ENCODE assay signal across 8 cellular contexts in the genomic region with DNA sequence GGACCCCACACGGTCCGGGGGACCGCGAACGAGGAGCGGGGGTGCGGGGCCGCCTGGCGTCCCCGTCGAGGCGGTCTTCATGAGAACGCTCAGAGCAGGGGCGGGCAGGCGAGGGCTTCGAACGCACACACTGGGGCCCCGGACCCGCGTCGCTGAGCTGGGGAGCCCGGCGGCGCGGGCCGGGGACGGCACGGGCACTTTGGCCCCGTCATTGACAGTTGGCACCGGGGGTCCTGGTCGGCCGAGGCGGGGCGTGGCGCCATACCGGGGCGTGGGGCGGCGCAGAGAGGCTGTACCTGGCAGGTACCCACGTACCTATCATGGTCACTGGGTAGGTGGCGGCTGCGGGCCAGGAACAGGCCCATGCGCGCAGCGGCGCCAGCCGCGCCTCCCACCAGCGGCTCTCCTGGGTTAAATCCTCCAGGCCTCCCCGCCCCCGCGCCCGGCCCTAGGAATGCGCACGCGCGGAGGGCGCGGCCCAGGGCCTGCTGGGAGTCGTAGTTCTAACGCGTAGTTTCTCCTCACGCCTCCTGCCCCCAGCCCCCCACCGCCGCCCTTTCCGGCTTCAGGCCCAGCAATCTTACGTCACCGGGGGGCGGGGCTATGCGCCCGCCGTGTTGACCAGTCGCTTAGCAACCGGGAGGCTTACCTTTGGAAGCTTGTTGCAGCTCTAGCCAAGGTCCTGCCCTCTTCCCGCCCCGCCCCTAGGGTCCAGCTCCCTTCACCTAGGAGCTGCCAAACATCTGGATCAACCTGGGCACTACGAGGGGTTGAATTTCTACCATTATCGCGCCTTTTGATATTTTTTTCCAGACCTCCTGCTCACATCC. TPM values are rescaled to one million over a fixed set of nuclear protein-coding genes. Genes with fewer than 3 reads are reported as not detected.
A peak's percentile ranks its signal among the peaks of the same experiment; 100 is the strongest.
DNase-seq lines count a peak whose midpoint lies in the region; TF ChIP-seq lines count a peak whose summit lies in the region.

A gene (plus strand): TSS at position 628 of the 830 bp plus-strand sequence.
A gene (minus strand): TSS at position 420 of the 830 bp plus-strand sequence.

- H3K4me1 Mint-ChIP-seq in H9, result peaks cover 19 to 23% of the 10 kb centered on the region in 2 experiments
- peaks cover 15% of the 10 kb centered on the region for H3K4me1 Mint-ChIP-seq in activated naive CD8-positive, alpha-beta T cell (ENCODE audit: low read depth)

- H4K91ac ChIP-seq in H9 (ENCODE audit: insufficient read length, low read depth, low read length), result no peak within 1 kb of the TSS

- TF ChIP-seq RAD21 in SK-N-SH (IDR thresholded peaks at IDR 0.05; ENCODE audit: low read length), result peak; percentile 12; the same call in 1 of the 2 replicates

- H4K8ac ChIP-seq in H9 (replicated peaks; ENCODE audit: insufficient read length, low read depth, low read length), result no peak within 1 kb of the TSS

- H3K18ac ChIP-seq in H9 (ENCODE audit: insufficient read length, low read depth, low read length), result peak within 1 kb of the TSS; percentile 90

- H2AFZ ChIP-seq in H9 (ENCODE audit: low read length) (peak within 1 kb of the TSS; percentile 36), SK-N-SH (ENCODE audit: low read depth) (peak within 1 kb of the TSS; percentile 93)

- no peaks in the 10 kb centered on the region for H3K9me2 ChIP-seq in SK-N-SH

- H3K9me3 ChIP-seq in H9 (ENCODE audit: control insufficient read depth, low read depth, low read length), result no peaks in the 10 kb centered on the region
- no peaks in the 10 kb centered on the region for H3K9me3 ChIP-seq in MG63
- H3K9me3 ChIP-seq in SK-N-SH, result no peaks in the 10 kb centered on the region; the same call in 1 of the 2 replicates

- DNase-seq in ELF-1 (ENCODE audit: low read depth, low spot score), result peak; percentile 100
- peak; percentile 100 for DNase-seq in H9
- DNase-seq in MG63, result peak; percentile 96
- peak; percentile 99 for DNase-seq in SK-N-SH
- peak; percentile 99 for DNase-seq in glomerular visceral epithelial cell (ENCODE audit: extremely low spot score)
- DNase-seq in nucleus accumbens (lab: John Stamatoyannopoulos, UW), result peak; percentile 82 to 100 (median 97)
- DNase-seq in superior temporal gyrus (ENCODE audit: extremely low spot score), result peak; percentile 98

- H3K36me3 ChIP-seq in MG63 (no peaks in the 10 kb centered on the region), SK-N-SH (replicated peaks in 1 of 2; ENCODE audit: control insufficient read depth in 1 of 2, insufficient read depth in 2 of 2, low read length in 1 of 2) (no peaks in the 10 kb centered on the region)

- no peaks in the 10 kb centered on the region for H3K79me2 ChIP-seq in H9 (ENCODE audit: insufficient read depth, low read length)
- H3K79me2 ChIP-seq in SK-N-SH (ENCODE audit: insufficient read depth), result no peaks in the 10 kb centered on the region

- no peak within 1 kb of the TSS for H3K23ac ChIP-seq in H9 (ENCODE audit: insufficient read length, low read depth, low read length)

- H3K14ac ChIP-seq in H9 (ENCODE audit: insufficient read depth, low read length), result peak within 1 kb of the TSS; percentile 80; the same call in 1 of the 2 replicates

- peak within 1 kb of the TSS; percentile 75 for H3K4me3 ChIP-seq in MG63
- peak within 1 kb of the TSS; percentile 71 to 81 for H3K4me3 ChIP-seq in SK-N-SH (ENCODE audit: low read depth in 2 of 2, low read length in 1 of 2)

- H3K27ac Mint-ChIP-seq in H9, result peak within 1 kb of the TSS; percentile 69 to 96 (median 79); a peak in 5 of 7 replicates
- peak within 1 kb of the TSS; percentile 92 for H3K27ac Mint-ChIP-seq in activated naive CD8-positive, alpha-beta T cell

- no peak within 1 kb of the TSS; the same call in 1 of the 2 replicates for H3K4ac ChIP-seq in H9 (ENCODE audit: low read depth, low read length)

- H3K79me1 ChIP-seq in H9 (ENCODE audit: insufficient read depth, low read depth, low read length, poor library complexity, severe bottlenecking), result no peaks in the 10 kb centered on the region

- H3K4me1 ChIP-seq in H9 (ENCODE audit: insufficient read depth, low read length), result peaks cover 3% of the 10 kb centered on the region; the same call in 1 of the 2 replicates
- peaks cover 4 to 6% of the 10 kb centered on the region in 2 experiments; a peak in 3 of 4 replicates for H3K4me1 ChIP-seq in SK-N-SH (ENCODE audit: control insufficient read depth in 1 of 2, insufficient read depth in 2 of 2, low read depth in 1 of 2, low read length in 1 of 2)

- CTCF ChIA-PET in SK-N-SH (lab: Yijun Ruan, JAX), result interaction anchor here (0.6 to 1.4 kb wide), 6 partner anchors 12 to 1812 kb away, joined by 3 to 6 read pairs (median 4); no protein-coding TSS in a partner anchor

- no peak within 1 kb of the TSS for H4K5ac ChIP-seq in H9 (ENCODE audit: insufficient read length, low read depth, low read length)

- H2BK5ac ChIP-seq in H9 (ENCODE audit: insufficient read length, low read length), result no peak within 1 kb of the TSS

- TF ChIP-seq CTCF in H9 (conservative IDR thresholded peaks at IDR 0.05) (no peak), SK-N-SH (IDR thresholded peaks at IDR 0.05) (no peak)

- H3K4me2 ChIP-seq in H9 (ENCODE audit: insufficient read depth, insufficient read length, low read length), result peak within 1 kb of the TSS; percentile 62
- peak within 1 kb of the TSS; percentile 88 for H3K4me2 ChIP-seq in SK-N-SH

- peak within 1 kb of the TSS; percentile 86 to 94 for H3K4me3 Mint-ChIP-seq in H9
- peak within 1 kb of the TSS; percentile 94 for H3K4me3 Mint-ChIP-seq in activated naive CD8-positive, alpha-beta T cell

- H3K56ac ChIP-seq in H9 (ENCODE audit: insufficient read length, low read depth, low read length), result no peak within 1 kb of the TSS

- H2BK120ac ChIP-seq in H9 (ENCODE audit: low read depth, low read length, poor library complexity, severe bottlenecking), result no peak within 1 kb of the TSS

- H3K27ac ChIP-seq in H9 (ENCODE audit: insufficient read length, low read depth, low read length) (no peak within 1 kb of the TSS), SK-N-SH (ENCODE audit: low read depth in 2 of 2, low read length in 1 of 2) (peak within 1 kb of the TSS; percentile 62 to 83)

- TF ChIP-seq EP300 in SK-N-SH (IDR thresholded peaks at IDR 0.05; ENCODE audit: borderline replicate concordance in 1 of 2, low read depth in 1 of 2, low read length in 1 of 2), result peak; percentile 9 to 29; a peak in 1 of 4 replicates

- no peaks in the 10 kb centered on the region for H3F3A ChIP-seq in SK-N-SH (replicated peaks; ENCODE audit: insufficient read depth)

- no CpG with 5 or more reads among the region's 79 CpGs for WGBS in H9 (ENCODE audit: extremely low coverage, insufficient read length, low lambda C conversion rate)
- 2% methylated on average over 13 of the region's 79 CpGs for WGBS in SK-N-SH (ENCODE audit: low lambda C conversion rate)

- H3K27me3 Mint-ChIP-seq in H9 (ENCODE audit: low read depth), result peaks cover 4% of the 10 kb centered on the region
- H3K27me3 Mint-ChIP-seq in activated naive CD8-positive, alpha-beta T cell, result no peaks in the 10 kb centered on the region

- H4K20me1 ChIP-seq in H9 (ENCODE audit: control insufficient read depth, insufficient read depth, insufficient read length), result no peaks in the 10 kb centered on the region
- H4K20me1 ChIP-seq in SK-N-SH (ENCODE audit: insufficient read depth), result no peaks in the 10 kb centered on the region

- H3K27me3 ChIP-seq in H9 (ENCODE audit: insufficient read depth, low read length) (no peaks in the 10 kb centered on the region), MG63 (no peaks in the 10 kb centered on the region), SK-N-SH (ENCODE audit: insufficient read depth) (no peaks in the 10 kb centered on the region)

- no peaks in the 10 kb centered on the region for H3K36me3 Mint-ChIP-seq in H9 (ENCODE audit: insufficient read depth in 1 of 3, low read depth in 3 of 3)
- H3K36me3 Mint-ChIP-seq in activated naive CD8-positive, alpha-beta T cell, result no peaks in the 10 kb centered on the region

- no peaks in the 10 kb centered on the region for H3K23me2 ChIP-seq in H9 (ENCODE audit: insufficient read length, low read depth, low read length, poor library complexity, severe bottlenecking)

- H2BK20ac ChIP-seq in H9 (ENCODE audit: low read depth, low read length, poor library complexity, severe bottlenecking), result no peak within 1 kb of the TSS

- no peak within 1 kb of the TSS for H2AK5ac ChIP-seq in H9 (ENCODE audit: insufficient read length, low read length)

- POLR2A ChIA-PET in SK-N-SH (lab: Yijun Ruan, JAX), result interaction anchor here (0.7 to 1.5 kb wide), 4 partner anchors 9 to 897 kb away, joined by 3 to 4 read pairs (median 3); no protein-coding TSS in a partner anchor

- H2BK15ac ChIP-seq in H9 (ENCODE audit: low read depth, low read length), result no peak within 1 kb of the TSS

- H3K9me3 Mint-ChIP-seq in H9, result no peaks in the 10 kb centered on the region
- no peaks in the 10 kb centered on the region for H3K9me3 Mint-ChIP-seq in activated naive CD8-positive, alpha-beta T cell (ENCODE audit: low read depth)

- peak within 1 kb of the TSS; percentile 60 for H3T11ph ChIP-seq in H9 (ENCODE audit: low read length)

- H3K9ac ChIP-seq in H9 (ENCODE audit: extremely low read depth, insufficient read length, low read length) (peak within 1 kb of the TSS; percentile 45), SK-N-SH (peak within 1 kb of the TSS; percentile 80)

- no peak within 1 kb of the TSS for H2BK12ac ChIP-seq in H9 (ENCODE audit: insufficient read length, low read depth, low read length)

TF ChIP-seq in SK-N-SH, 30 proteins besides CTCF, POLR2A, EP300 and RAD21 (continues in another document):
- TF ChIP-seq RXRA (IDR thresholded peaks at IDR 0.05; ENCODE audit: borderline replicate concordance, low read depth), result no peak
- peak; percentile 96 for TF ChIP-seq CHD2 (IDR thresholded peaks at IDR 0.05; ENCODE audit: low read length, partially characterized antibody)
- TF ChIP-seq, protein P1, sequence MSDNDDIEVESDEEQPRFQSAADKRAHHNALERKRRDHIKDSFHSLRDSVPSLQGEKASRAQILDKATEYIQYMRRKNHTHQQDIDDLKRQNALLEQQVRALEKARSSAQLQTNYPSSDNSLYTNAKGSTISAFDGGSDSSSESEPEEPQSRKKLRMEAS (IDR thresholded peaks at IDR 0.05; ENCODE audit: low read depth), result peak; percentile 47; the same call in 1 of the 2 replicates
- TF ChIP-seq FOXM1 (IDR thresholded peaks at IDR 0.05; ENCODE audit: low read depth), result no peak
- peak; percentile 56; the same call in 1 of the 2 replicates for TF ChIP-seq GABPA (IDR thresholded peaks at IDR 0.05; ENCODE audit: low read depth)
- TF ChIP-seq YY1 (IDR thresholded peaks at IDR 0.05; ENCODE audit: low read depth), result no peak

RNA-seq across cellular contexts. Expression of the first gene that starts in this region (rescaled TPM):
- 0.26 TPM in 2 replicates for total RNA-seq in H9 (2021)
- not detected in 2 replicates for total RNA-seq in MG63 (2014; rRNA removed; shearing (Covaris generic); ENCODE audit: low replicate concordance)
- 0.52 and 0.56 TPM in 2 replicates for polyA plus RNA-seq in SK-N-SH (2012; rRNA removed)
- 0.42 and 0.56 TPM in 2 replicates for polyA plus RNA-seq in SK-N-SH (2012; cell fraction: cytosol; rRNA removed)
- 0.20 and 0.51 TPM in 2 replicates for polyA plus RNA-seq in SK-N-SH (2012; cell fraction: nucleus; rRNA removed)

RNA-seq across cellular contexts. Expression of the second gene that starts in this region (rescaled TPM):
- total RNA-seq in H9 (2021), result 1.3 and 2.0 TPM in 2 replicates
- 0.07 TPM in 1 of 2 replicates, not detected in the other for total RNA-seq in MG63 (2014; rRNA removed; shearing (Covaris generic); ENCODE audit: low replicate concordance)
- 0.76 and 0.83 TPM in 2 replicates for polyA plus RNA-seq in SK-N-SH (2012; rRNA removed)
- polyA plus RNA-seq in SK-N-SH (2012; cell fraction: cytosol; rRNA removed), result 0.53 and 0.59 TPM in 2 replicates
- 0.68 and 1.2 TPM in 2 replicates for polyA plus RNA-seq in SK-N-SH (2012; cell fraction: nucleus; rRNA removed)

Comparison
In these comparisons a context has a peak if more than half of its experiments do, and no peak if none do; other contexts are left out.
1. Peak in DNase-seq and H3K4me3 ChIP-seq in MG63; RNA of the genes that start here not detected or under 1 TPM.